ENCODE assay signal across 34 cellular contexts in the genomic region with DNA sequence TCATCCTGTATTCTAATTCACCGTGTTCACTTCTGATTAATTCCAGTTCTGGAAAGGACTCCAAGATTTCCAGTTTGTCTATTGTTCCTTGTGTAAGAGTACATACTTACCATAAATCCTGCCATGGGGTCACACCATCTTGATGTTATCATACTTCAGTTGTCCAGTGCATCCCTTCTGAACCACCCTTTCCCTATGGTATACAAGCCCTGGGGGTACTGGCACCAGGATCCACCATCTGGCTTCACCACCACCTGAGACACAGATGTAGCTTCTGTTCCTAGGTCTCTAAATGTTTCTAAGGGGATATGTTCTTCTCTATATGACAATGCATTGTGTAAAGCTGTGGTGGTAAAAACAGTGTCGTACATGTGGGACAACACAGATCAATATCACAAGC. TPM values are rescaled to one million over a fixed set of nuclear protein-coding genes. Genes with fewer than 3 reads are reported as not detected.
"Had no signal": no experiment of that assay in that cellular context is flagged by ENCODE, and none has a peak within 500 bp of the region (broad histone marks: within the 10 kb centered on the region; RNA-seq: fewer than 3 reads in every experiment).

No MANE protein-coding gene starts in this region.

- H3K9me3 Mint-ChIP-seq: endodermal cell; mesothelial cell of epicardium; naive B cell; natural killer cell treated with Interleukin-12 subunit alpha and Interleukin-12 subunit beta and Interleukin-15 and Interleukin-18, amount 100 ng/mL, for 72 hours; neural progenitor cell; type B pancreatic cell had no signal

- H3K36me3 ChIP-seq: heart left ventricle, left lung, neural progenitor cell, prostate gland, right atrium auricular region had no signal

- H3K36me3 Mint-ChIP-seq: naive B cell; natural killer cell treated with Interleukin-12 subunit alpha and Interleukin-12 subunit beta and Interleukin-15 and Interleukin-18, amount 100 ng/mL, for 72 hours had no signal

- ATAC-seq: esophagus mucosa; foreskin keratinocyte; gastroesophageal sphincter; heart left ventricle; left cardiac atrium; mucosa of descending colon; natural killer cell treated with Interleukin-12 subunit alpha and Interleukin-12 subunit beta and Interleukin-15 and Interleukin-18, amount 100 ng/mL, for 72 hours; sciatic nerve had no signal

- H3K27ac Mint-ChIP-seq: endodermal cell, mesothelial cell of epicardium, type B pancreatic cell had no signal

- H3K4me3 ChIP-seq: dorsolateral prefrontal cortex, gastroesophageal sphincter, heart left ventricle, hepatocyte, left lung, mucosa of descending colon, neural progenitor cell, prostate gland, right atrium auricular region, smooth muscle cell, stomach, tibial artery had no signal

- H3K27ac ChIP-seq: dorsolateral prefrontal cortex, epithelial cell of prostate, foreskin keratinocyte, gastroesophageal sphincter, heart left ventricle, hepatocyte, neural progenitor cell, prostate gland, right atrium auricular region, stomach, tibial artery had no signal

- DNase-seq: cortex of kidney; dorsolateral prefrontal cortex; effector CD4-positive, alpha-beta T cell; endodermal cell; foreskin keratinocyte; heart left ventricle; left cardiac atrium; left lung; mesenchymal stem cell; mucosa of descending colon; naive B cell; stimulated activated CD4-positive, alpha-beta T cell treated with anti-CD3 and anti-CD28 coated beads, Interleukin-12 subunit alpha, Interleukin-12 subunit beta, amount 100 ng/mL, for 4 hours; stimulated activated CD4-positive, alpha-beta T cell treated with anti-CD3 and anti-CD28 coated beads, Interleukin-1b, Interleukin-23, amount 100 ng/mL, for 48 hours; stimulated activated CD4-positive, alpha-beta T cell treated with anti-CD3 and anti-CD28 coated beads, Interleukin-4, amount 100 ng/mL, for 1 hour; stimulated activated CD8-positive, alpha-beta memory T cell treated with anti-CD3 and anti-CD28 coated beads, Interleukin-4, amount 100 ng/mL, for 48 hours; stimulated activated naive CD4-positive, alpha-beta T cell; stomach; tibial artery had no signal

- H3K4me3 Mint-ChIP-seq: endodermal cell; mesothelial cell of epicardium; natural killer cell treated with Interleukin-12 subunit alpha and Interleukin-12 subunit beta and Interleukin-15 and Interleukin-18, amount 100 ng/mL, for 72 hours; neural progenitor cell; type B pancreatic cell had no signal

- H3K27me3 ChIP-seq: dorsolateral prefrontal cortex, foreskin keratinocyte, gastroesophageal sphincter, heart left ventricle, hepatocyte, left lung, neural progenitor cell, right atrium auricular region, stomach, tibial artery had no signal

- H3K9me3 ChIP-seq: gastroesophageal sphincter, heart left ventricle, left lung, mucosa of descending colon, prostate gland, right atrium auricular region, stomach, tibial artery had no signal

- H3K27me3 Mint-ChIP-seq: naive B cell; natural killer cell treated with Interleukin-12 subunit alpha and Interleukin-12 subunit beta and Interleukin-15 and Interleukin-18, amount 100 ng/mL, for 72 hours; type B pancreatic cell had no signal

- H3K4me1 ChIP-seq: foreskin keratinocyte, prostate gland had no signal

RNA-seq across cellular contexts. Expression of a gene that starts 21.9 kb away (rescaled TPM):
- total RNA-seq: lower leg skin, lung microvascular endothelial cell, osteoblast, smooth muscle cell had no signal
- polyA plus RNA-seq: fibroblast of lung, smooth muscle cell had no signal

RNA-seq across cellular contexts. Expression of a gene that starts 34.9 kb away (rescaled TPM):
- total RNA-seq: smooth muscle cell had no signal

RNA-seq across cellular contexts. Expression of a gene that starts 36.2 kb away (rescaled TPM):
- total RNA-seq: endodermal cell; natural killer cell treated with Interleukin-12 subunit alpha and Interleukin-12 subunit beta and Interleukin-15 and Interleukin-18, amount 100 ng/mL, for 72 hours had no signal
